Comparison of ENCODE assay signal across 1 cellular context in the genomic region with DNA sequence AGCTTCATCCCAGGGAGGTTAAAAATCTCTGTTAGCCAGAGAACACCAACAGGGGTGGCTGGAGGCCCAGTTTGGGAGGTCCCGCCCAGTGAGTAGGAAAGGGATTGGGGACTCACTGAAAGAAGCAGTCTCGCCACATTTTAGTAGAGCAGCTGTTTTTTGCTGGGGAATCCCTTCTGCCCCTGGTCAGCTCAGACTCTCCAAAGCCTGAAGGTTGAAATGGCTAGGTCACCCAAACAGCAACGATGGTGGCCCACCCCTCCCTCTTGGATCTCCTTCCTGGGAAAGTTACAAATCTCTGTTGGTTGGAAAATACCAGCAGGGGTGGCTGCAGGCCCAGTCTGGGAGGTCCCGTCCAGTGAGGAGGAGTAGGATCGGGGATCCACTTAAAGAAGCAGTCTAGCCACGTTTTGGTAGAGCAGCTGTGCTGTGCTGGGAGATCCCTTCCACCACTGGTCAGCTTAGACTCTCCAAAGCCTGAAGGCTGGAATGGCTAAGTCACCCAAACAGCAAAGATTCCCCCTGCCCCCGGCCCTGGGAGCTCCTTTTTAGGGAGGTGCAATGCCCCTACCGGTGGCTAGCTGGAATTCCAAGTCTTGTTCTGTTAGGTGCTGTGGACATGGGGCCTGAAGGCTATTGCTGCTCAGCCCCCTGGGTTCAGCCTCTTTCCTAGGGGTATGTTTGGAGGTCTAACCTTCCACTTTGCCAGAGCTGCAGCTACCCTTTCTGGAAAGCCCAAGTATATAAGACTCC.
TF ChIP-seq lines count a peak whose summit lies in the region.

No MANE protein-coding gene starts in this region.

TF ChIP-seq in WTC11, 78 proteins besides CTCF, POLR2A, EP300 and RAD21 (continued from another document):
- TF ChIP-seq ZNF232 (CRISPR knock-in tag; IDR thresholded peaks at IDR 0.05): no peak
- TF ChIP-seq TEAD1 (CRISPR knock-in tag; IDR thresholded peaks at IDR 0.05): no peak
- no peak for TF ChIP-seq ATF2 (CRISPR knock-in tag; IDR thresholded peaks at IDR 0.05; ENCODE audit: borderline replicate concordance, low read depth)
- TF ChIP-seq, protein P1, sequence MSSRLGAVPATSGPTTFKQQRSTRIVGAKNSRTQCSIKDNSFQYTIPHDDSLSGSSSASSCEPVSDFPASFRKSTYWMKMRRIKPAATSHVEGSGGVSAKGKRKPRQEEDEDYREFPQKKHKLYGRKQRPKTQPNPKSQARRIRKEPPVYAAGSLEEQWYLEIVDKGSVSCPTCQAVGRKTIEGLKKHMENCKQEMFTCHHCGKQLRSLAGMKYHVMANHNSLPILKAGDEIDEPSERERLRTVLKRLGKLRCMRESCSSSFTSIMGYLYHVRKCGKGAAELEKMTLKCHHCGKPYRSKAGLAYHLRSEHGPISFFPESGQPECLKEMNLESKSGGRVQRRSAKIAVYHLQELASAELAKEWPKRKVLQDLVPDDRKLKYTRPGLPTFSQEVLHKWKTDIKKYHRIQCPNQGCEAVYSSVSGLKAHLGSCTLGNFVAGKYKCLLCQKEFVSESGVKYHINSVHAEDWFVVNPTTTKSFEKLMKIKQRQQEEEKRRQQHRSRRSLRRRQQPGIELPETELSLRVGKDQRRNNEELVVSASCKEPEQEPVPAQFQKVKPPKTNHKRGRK (CRISPR knock-in tag; IDR thresholded peaks at IDR 0.05; ENCODE audit: borderline replicate concordance): no peak
- no peak for TF ChIP-seq NR3C1 (CRISPR knock-in tag; conservative IDR thresholded peaks at IDR 0.05; ENCODE audit: low read depth)
